In genomic region chr5:115465416-115465815, GRCh38 we compare ENCODE assay signal across 17 cellular contexts.
"Had no signal": no experiment of that assay in that cellular context is flagged by ENCODE, and none has a peak within 500 bp of the region (broad histone marks: within the 10 kb centered on the region; RNA-seq: fewer than 3 reads in every experiment).

No MANE protein-coding gene starts in this region.

- H3K9me3 ChIP-seq: transverse colon had no signal

- H3K27ac ChIP-seq: cardiac muscle cell, skin epidermis, transverse colon had no signal

- H3K4me3 ChIP-seq: cardiac muscle cell, skin epidermis, transverse colon had no signal

- H3K4me3 Mint-ChIP-seq: activated naive CD8-positive, alpha-beta T cell treated with anti-CD3 and anti-CD28 coated beads, Interleukin-2, amount 10 ng/mL, durations not matched to agents 7 days and 5 days; naive thymus-derived CD8-positive, alpha-beta T cell had no signal

- H3K27ac Mint-ChIP-seq: activated naive CD8-positive, alpha-beta T cell treated with anti-CD3 and anti-CD28 coated beads, Interleukin-2, amount 10 ng/mL, durations not matched to agents 7 days and 5 days; naive thymus-derived CD8-positive, alpha-beta T cell had no signal

- H3K4me1 Mint-ChIP-seq: naive thymus-derived CD8-positive, alpha-beta T cell had no signal

- H3K27me3 ChIP-seq: cardiac muscle cell, transverse colon had no signal

- DNase-seq: activated naive CD4-positive, alpha-beta T cell; activated naive CD8-positive, alpha-beta T cell treated with anti-CD3 and anti-CD28 coated beads, Interleukin-2, amount 10 ng/mL, durations not matched to agents 7 days and 5 days; activated T-cell treated with anti-CD3 and anti-CD28 coated beads for 4 hours; anterior cingulate cortex; erythroblast; glutamatergic neuron; kidney glomerular epithelial cell; left ventricle myocardium superior; mesenchymal stem cell; naive thymus-derived CD8-positive, alpha-beta T cell; stimulated activated CD4-positive, alpha-beta T cell treated with anti-CD3 and anti-CD28 coated beads, Interleukin-15, amount 100 ng/mL, for 24 hours; stimulated activated CD4-positive, alpha-beta T cell treated with anti-CD3 and anti-CD28 coated beads, Interleukin-4, amount 100 ng/mL, for 1 hour; stimulated activated naive CD4-positive, alpha-beta T cell; transverse colon had no signal

- ATAC-seq: activated CD4-positive, CD25-positive, alpha-beta regulatory T cell treated with anti-CD3 and anti-CD28 coated beads, Interleukin-2, amount 50 U/mL, for 24 hours; left ventricle myocardium superior; naive thymus-derived CD8-positive, alpha-beta T cell had no signal

- H3K36me3 Mint-ChIP-seq: activated naive CD8-positive, alpha-beta T cell treated with anti-CD3 and anti-CD28 coated beads, Interleukin-2, amount 10 ng/mL, durations not matched to agents 7 days and 5 days; naive thymus-derived CD8-positive, alpha-beta T cell had no signal

- H3K9me3 Mint-ChIP-seq: activated naive CD8-positive, alpha-beta T cell treated with anti-CD3 and anti-CD28 coated beads, Interleukin-2, amount 10 ng/mL, durations not matched to agents 7 days and 5 days; naive thymus-derived CD8-positive, alpha-beta T cell had no signal

- H3K36me3 ChIP-seq: cardiac muscle cell, transverse colon had no signal
